18 cellular contexts compared by ENCODE assay signal in genomic region chr11:17646451-17647145, GRCh38.
"Had no signal": no experiment of that assay in that cellular context is flagged by ENCODE, and none has a peak within 500 bp of the region (broad histone marks: within the 10 kb centered on the region; RNA-seq: fewer than 3 reads in every experiment).

No MANE protein-coding gene starts in this region.

- H2AFZ ChIP-seq: parathyroid adenoma had no signal

- H3K4me1 ChIP-seq: heart left ventricle, parathyroid adenoma, psoas muscle, spleen, tibial artery, upper lobe of left lung, uterus had no signal

- H3K4me3 ChIP-seq: heart left ventricle, psoas muscle, spleen, tibial artery, upper lobe of left lung, uterus had no signal

- ATAC-seq: heart left ventricle; psoas muscle; sciatic nerve; stimulated activated memory B cell treated with anti-CD40 and anti-IgM and Interleukin-4, amounts not matched to agents 10 μg/mL and 1 μg/mL and 100 μg/mL, for 72 hours had no signal

- H3K79me2 ChIP-seq: parathyroid adenoma had no signal

- H3K9ac ChIP-seq: parathyroid adenoma had no signal

- H3K27ac ChIP-seq: heart left ventricle, parathyroid adenoma, psoas muscle, spleen, tibial artery, upper lobe of left lung, uterus had no signal

- DNase-seq: dermis blood vessel endothelial cell; heart left ventricle; hippocampal formation; kidney glomerular epithelial cell; mesendoderm; naive B cell; psoas muscle; retina; spleen; stimulated activated CD4-positive, alpha-beta T cell treated with anti-CD3 and anti-CD28 coated beads, Interleukin-15, amount 100 ng/mL, for 24 hours; stimulated activated CD4-positive, alpha-beta T cell treated with anti-CD3 and anti-CD28 coated beads, Interleukin-1b, Interleukin-23, amount 100 ng/mL, for 48 hours; stimulated activated CD4-positive, alpha-beta T cell treated with anti-CD3 and anti-CD28 coated beads, Interleukin-4, amount 100 ng/mL, for 24 hours; tibial artery; uterus had no signal

- H3K36me3 ChIP-seq: heart left ventricle, spleen, tibial artery, upper lobe of left lung, uterus had no signal

- H3K27me3 ChIP-seq: upper lobe of left lung, uterus had no signal

- H3K9me3 ChIP-seq: psoas muscle, tibial artery, upper lobe of left lung, uterus had no signal
